Comparison of ENCODE assay signal across 1 cellular context in genomic region chr3:10248984-10249748, GRCh38.
TF ChIP-seq lines count a peak whose summit lies in the region.

No MANE protein-coding gene starts in this region.

TF ChIP-seq in GM12878, 131 proteins besides CTCF, POLR2A, EP300 and RAD21 (continued from another document):
- TF ChIP-seq, protein P1, sequence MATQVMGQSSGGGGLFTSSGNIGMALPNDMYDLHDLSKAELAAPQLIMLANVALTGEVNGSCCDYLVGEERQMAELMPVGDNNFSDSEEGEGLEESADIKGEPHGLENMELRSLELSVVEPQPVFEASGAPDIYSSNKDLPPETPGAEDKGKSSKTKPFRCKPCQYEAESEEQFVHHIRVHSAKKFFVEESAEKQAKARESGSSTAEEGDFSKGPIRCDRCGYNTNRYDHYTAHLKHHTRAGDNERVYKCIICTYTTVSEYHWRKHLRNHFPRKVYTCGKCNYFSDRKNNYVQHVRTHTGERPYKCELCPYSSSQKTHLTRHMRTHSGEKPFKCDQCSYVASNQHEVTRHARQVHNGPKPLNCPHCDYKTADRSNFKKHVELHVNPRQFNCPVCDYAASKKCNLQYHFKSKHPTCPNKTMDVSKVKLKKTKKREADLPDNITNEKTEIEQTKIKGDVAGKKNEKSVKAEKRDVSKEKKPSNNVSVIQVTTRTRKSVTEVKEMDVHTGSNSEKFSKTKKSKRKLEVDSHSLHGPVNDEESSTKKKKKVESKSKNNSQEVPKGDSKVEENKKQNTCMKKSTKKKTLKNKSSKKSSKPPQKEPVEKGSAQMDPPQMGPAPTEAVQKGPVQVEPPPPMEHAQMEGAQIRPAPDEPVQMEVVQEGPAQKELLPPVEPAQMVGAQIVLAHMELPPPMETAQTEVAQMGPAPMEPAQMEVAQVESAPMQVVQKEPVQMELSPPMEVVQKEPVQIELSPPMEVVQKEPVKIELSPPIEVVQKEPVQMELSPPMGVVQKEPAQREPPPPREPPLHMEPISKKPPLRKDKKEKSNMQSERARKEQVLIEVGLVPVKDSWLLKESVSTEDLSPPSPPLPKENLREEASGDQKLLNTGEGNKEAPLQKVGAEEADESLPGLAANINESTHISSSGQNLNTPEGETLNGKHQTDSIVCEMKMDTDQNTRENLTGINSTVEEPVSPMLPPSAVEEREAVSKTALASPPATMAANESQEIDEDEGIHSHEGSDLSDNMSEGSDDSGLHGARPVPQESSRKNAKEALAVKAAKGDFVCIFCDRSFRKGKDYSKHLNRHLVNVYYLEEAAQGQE (IDR thresholded peaks at IDR 0.05; ENCODE audit: low read depth, low read length), result no peak
- TF ChIP-seq SIX5 (IDR thresholded peaks at IDR 0.05; ENCODE audit: low read depth, low read length, severe bottlenecking) (peak; percentile 1), FOXM1 (IDR thresholded peaks at IDR 0.05; ENCODE audit: low read depth, low read length) (no peak), NFIC (IDR thresholded peaks at IDR 0.05; ENCODE audit: low read depth, low read length) (no peak), EED (IDR thresholded peaks at IDR 0.05; ENCODE audit: low read depth) (0 out of 2 replicates have a peak, but pooled peaks have one; percentile 28), PML (IDR thresholded peaks at IDR 0.05; ENCODE audit: low read length) (no peak), TBL1XR1 (IDR thresholded peaks at IDR 0.05; ENCODE audit: low read depth, low read length) (no peak), NR2C1 (IDR thresholded peaks at IDR 0.05) (no peak), PAX5 (IDR thresholded peaks at IDR 0.05; ENCODE audit: borderline replicate concordance, low read depth, low read length) (no peak), ASH2L (IDR thresholded peaks at IDR 0.05; ENCODE audit: borderline replicate concordance, low read depth) (0 out of 2 replicates have a peak, but pooled peaks have one; percentile 10), KAT2A (conservative IDR thresholded peaks at IDR 0.05; ENCODE audit: control insufficient read depth, low read depth, low read length) (no peak)
